In the genomic region with DNA sequence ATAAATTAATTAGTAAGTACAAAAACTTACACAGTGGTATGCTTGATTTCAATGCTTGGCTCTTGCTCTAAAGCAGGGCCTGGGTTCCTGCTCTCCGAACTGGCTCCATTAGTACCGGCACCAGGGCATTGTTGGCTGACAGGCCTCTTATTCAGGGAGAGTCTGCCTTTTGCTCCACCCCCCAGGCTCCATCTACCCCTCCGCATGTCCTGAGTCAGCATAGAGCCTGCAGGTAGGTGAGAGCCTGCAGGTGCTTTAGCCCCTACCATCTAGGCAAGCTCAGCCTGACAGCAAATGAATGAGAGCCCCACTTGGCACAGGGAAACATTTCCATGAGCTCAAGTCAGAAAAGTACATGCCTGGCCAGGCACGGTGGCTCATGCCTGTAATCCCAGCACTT, we compare ENCODE assay signal across 16 cellular contexts. TPM values are rescaled to one million over a fixed set of nuclear protein-coding genes. Genes with fewer than 3 reads are reported as not detected.
"Had no signal": no experiment of that assay in that cellular context is flagged by ENCODE, and none has a peak within 500 bp of the region (broad histone marks: within the 10 kb centered on the region; RNA-seq: fewer than 3 reads in every experiment).

No MANE protein-coding gene starts in this region.

- H3K27me3 ChIP-seq: esophagus squamous epithelium, pancreas had no signal

- H3K36me3 ChIP-seq: esophagus squamous epithelium, pancreas had no signal

- H3K4me1 ChIP-seq: pancreas had no signal

- H3K9me3 ChIP-seq: esophagus squamous epithelium, pancreas had no signal

- H3K27ac ChIP-seq: epithelial cell of prostate, esophagus squamous epithelium, pancreas had no signal

- ATAC-seq: effector memory CD8-positive, alpha-beta T cell; left lobe of liver; pancreas; right cardiac atrium had no signal

- DNase-seq: effector memory CD8-positive, alpha-beta T cell; esophagus squamous epithelium; foreskin fibroblast; mammary epithelial cell; naive B cell; occipital lobe; pancreas; right cardiac atrium; stimulated activated CD4-positive, alpha-beta T cell treated with anti-CD3 and anti-CD28 coated beads, Interleukin-2, amount 100 ng/mL, for 48 hours; stimulated activated naive CD4-positive, alpha-beta T cell treated with Interleukin-2 at 50 U/mL for 16 hours; trophoblast cell had no signal

- H3K4me3 ChIP-seq: esophagus squamous epithelium, pancreas, smooth muscle cell had no signal

- H3K4me2 ChIP-seq: smooth muscle cell had no signal

RNA-seq across cellular contexts. Expression of a gene that starts 58.8 kb away (rescaled TPM):
- total RNA-seq: esophagus squamous epithelium, left lobe of liver, lower leg skin, mammary epithelial cell, pancreas, progenitor cell of endocrine pancreas, right cardiac atrium, smooth muscle cell had no signal
